In the genomic region with DNA sequence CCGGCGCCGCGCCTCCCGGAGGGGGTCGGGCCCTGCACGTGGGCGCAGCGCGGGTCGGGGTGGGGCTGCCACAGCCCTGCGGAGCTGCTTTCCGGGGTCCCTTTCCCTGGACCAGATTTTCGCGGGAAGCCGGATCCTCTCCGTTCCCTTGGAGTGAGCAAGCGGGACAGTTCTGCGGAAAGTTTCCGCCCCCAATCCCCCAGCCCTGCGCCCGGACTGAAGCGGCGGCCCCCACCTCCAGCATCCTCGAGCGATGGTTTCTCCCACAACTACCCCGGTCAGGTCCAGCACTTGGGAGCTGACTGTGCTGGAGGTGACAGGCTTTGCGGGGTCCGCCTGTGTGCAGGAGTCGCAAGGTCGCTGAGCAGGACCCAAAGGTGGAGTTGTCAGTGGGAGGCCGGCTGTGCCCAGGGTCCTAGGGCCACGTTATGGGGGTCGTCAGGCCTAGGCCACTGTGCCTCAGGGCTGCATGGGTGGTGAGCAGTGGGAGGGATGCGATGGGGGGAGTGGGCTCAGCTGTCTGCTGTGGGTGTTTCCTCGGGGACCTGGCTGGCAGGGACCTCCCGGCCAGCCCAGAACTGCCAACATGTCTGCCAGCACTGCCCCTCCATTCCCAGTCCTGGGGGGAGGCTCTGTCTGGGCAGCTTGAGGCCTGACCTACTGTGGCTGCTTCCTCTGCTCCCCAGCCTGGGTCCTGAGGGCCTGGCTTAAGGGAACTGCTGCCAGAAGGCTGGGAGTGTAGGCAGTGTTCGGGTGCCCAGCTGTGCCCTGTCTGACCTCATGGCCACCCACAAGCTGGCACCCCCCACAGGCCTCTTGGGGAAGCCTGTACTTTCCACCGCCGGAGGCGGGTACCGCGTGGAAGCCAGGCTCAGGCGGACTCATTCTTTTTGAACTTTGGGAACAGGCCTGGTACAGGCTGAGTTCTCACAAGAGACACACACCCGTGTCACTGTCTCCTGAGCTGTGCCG, we compare ENCODE assay signal across 1 cellular context.
TF ChIP-seq lines count a peak whose summit lies in the region.

No MANE protein-coding gene starts in this region.

TF ChIP-seq in HEK293, 187 proteins besides CTCF, POLR2A, EP300 and RAD21 (continued from another document):
- TF ChIP-seq ZNF112 (tag by site-specific recombination; IDR thresholded peaks at IDR 0.05) (no peak), EGR2 (tag by site-specific recombination; IDR thresholded peaks at IDR 0.05; ENCODE audit: low read depth) (peak; percentile 37), KLF1 (tag by site-specific recombination; IDR thresholded peaks at IDR 0.05) (no peak), ZIC2 (tag by site-specific recombination; IDR thresholded peaks at IDR 0.05) (peak; percentile 79), GLIS2 (tag by site-specific recombination; IDR thresholded peaks at IDR 0.05) (peak; percentile 71; the same call in 1 of the 2 replicates)
- TF ChIP-seq, protein P1, sequence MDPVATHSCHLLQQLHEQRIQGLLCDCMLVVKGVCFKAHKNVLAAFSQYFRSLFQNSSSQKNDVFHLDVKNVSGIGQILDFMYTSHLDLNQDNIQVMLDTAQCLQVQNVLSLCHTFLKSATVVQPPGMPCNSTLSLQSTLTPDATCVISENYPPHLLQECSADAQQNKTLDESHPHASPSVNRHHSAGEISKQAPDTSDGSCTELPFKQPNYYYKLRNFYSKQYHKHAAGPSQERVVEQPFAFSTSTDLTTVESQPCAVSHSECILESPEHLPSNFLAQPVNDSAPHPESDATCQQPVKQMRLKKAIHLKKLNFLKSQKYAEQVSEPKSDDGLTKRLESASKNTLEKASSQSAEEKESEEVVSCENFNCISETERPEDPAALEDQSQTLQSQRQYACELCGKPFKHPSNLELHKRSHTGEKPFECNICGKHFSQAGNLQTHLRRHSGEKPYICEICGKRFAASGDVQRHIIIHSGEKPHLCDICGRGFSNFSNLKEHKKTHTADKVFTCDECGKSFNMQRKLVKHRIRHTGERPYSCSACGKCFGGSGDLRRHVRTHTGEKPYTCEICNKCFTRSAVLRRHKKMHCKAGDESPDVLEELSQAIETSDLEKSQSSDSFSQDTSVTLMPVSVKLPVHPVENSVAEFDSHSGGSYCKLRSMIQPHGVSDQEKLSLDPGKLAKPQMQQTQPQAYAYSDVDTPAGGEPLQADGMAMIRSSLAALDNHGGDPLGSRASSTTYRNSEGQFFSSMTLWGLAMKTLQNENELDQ (tag by site-specific recombination; IDR thresholded peaks at IDR 0.05; ENCODE audit: low read depth): no peak
- TF ChIP-seq, protein P2, sequence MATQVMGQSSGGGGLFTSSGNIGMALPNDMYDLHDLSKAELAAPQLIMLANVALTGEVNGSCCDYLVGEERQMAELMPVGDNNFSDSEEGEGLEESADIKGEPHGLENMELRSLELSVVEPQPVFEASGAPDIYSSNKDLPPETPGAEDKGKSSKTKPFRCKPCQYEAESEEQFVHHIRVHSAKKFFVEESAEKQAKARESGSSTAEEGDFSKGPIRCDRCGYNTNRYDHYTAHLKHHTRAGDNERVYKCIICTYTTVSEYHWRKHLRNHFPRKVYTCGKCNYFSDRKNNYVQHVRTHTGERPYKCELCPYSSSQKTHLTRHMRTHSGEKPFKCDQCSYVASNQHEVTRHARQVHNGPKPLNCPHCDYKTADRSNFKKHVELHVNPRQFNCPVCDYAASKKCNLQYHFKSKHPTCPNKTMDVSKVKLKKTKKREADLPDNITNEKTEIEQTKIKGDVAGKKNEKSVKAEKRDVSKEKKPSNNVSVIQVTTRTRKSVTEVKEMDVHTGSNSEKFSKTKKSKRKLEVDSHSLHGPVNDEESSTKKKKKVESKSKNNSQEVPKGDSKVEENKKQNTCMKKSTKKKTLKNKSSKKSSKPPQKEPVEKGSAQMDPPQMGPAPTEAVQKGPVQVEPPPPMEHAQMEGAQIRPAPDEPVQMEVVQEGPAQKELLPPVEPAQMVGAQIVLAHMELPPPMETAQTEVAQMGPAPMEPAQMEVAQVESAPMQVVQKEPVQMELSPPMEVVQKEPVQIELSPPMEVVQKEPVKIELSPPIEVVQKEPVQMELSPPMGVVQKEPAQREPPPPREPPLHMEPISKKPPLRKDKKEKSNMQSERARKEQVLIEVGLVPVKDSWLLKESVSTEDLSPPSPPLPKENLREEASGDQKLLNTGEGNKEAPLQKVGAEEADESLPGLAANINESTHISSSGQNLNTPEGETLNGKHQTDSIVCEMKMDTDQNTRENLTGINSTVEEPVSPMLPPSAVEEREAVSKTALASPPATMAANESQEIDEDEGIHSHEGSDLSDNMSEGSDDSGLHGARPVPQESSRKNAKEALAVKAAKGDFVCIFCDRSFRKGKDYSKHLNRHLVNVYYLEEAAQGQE (tag by site-specific recombination; IDR thresholded peaks at IDR 0.05): peak; percentile 36; the same call in 1 of the 2 replicates
- TF ChIP-seq, protein P3, sequence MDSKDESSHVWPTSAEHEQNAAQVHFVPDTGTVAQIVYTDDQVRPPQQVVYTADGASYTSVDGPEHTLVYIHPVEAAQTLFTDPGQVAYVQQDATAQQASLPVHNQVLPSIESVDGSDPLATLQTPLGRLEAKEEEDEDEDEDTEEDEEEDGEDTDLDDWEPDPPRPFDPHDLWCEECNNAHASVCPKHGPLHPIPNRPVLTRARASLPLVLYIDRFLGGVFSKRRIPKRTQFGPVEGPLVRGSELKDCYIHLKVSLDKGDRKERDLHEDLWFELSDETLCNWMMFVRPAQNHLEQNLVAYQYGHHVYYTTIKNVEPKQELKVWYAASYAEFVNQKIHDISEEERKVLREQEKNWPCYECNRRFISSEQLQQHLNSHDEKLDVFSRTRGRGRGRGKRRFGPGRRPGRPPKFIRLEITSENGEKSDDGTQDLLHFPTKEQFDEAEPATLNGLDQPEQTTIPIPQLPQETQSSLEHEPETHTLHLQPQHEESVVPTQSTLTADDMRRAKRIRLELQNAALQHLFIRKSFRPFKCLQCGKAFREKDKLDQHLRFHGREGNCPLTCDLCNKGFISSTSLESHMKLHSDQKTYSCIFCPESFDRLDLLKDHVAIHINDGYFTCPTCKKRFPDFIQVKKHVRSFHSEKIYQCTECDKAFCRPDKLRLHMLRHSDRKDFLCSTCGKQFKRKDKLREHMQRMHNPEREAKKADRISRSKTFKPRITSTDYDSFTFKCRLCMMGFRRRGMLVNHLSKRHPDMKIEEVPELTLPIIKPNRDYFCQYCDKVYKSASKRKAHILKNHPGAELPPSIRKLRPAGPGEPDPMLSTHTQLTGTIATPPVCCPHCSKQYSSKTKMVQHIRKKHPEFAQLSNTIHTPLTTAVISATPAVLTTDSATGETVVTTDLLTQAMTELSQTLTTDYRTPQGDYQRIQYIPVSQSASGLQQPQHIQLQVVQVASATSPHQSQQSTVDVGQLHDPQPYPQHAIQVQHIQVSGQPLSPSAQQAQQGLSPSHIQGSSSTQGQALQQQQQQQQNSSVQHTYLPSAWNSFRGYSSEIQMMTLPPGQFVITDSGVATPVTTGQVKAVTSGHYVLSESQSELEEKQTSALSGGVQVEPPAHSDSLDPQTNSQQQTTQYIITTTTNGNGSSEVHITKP (tag by site-specific recombination; IDR thresholded peaks at IDR 0.05): peak; percentile 88
TF ChIP-seq in HEK293: peak in this region for 11.
